In genomic region chr1:33399375-33399774, GRCh38 we compare ENCODE assay signal across 22 cellular contexts.
"Had no signal": no experiment of that assay in that cellular context is flagged by ENCODE, and none has a peak within 500 bp of the region (broad histone marks: within the 10 kb centered on the region; RNA-seq: fewer than 3 reads in every experiment).

No MANE protein-coding gene starts in this region.

- DNase-seq: activated CD4-positive, alpha-beta T cell treated with anti-CD3 and anti-CD28 coated beads for 1 hour; activated CD4-positive, alpha-beta T cell treated with anti-CD3 and anti-CD28 coated beads, Interleukin-2, amount 50 U/mL, for 1 hour; activated CD8-positive, alpha-beta T cell treated with anti-CD3 and anti-CD28 coated beads, Interleukin-2, amount 10 ng/mL, durations not matched to agents 7 days and 5 days; activated gamma-delta T cell treated with Interleukin-2 at 50 U/mL for 16 hours; anterior cingulate cortex; caudate nucleus; effector CD4-positive, alpha-beta T cell; erythroblast; nucleus accumbens; sigmoid colon; spleen; stimulated activated CD4-positive, alpha-beta T cell treated with anti-CD3 and anti-CD28 coated beads, Interleukin-4, amount 100 ng/mL, for 1 hour; stimulated activated naive CD8-positive, alpha-beta T cell treated with anti-CD3 and anti-CD28 coated beads, Interleukin-15, Interleukin-2, amounts not matched to agents 100 U/mL and 50 U/mL, for 24 hours; T-helper 1 cell; thyroid gland had no signal

- H3K4me1 Mint-ChIP-seq: activated naive CD4-positive, alpha-beta T cell treated with anti-CD3 and anti-CD28 coated beads, Interleukin-2, amount 50 U/mL, for 24 hours had no signal

- H3K4me1 ChIP-seq: parathyroid adenoma had no signal

- H3K9me3 Mint-ChIP-seq: activated naive CD4-positive, alpha-beta T cell treated with anti-CD3 and anti-CD28 coated beads, Interleukin-2, amount 50 U/mL, for 24 hours; dendritic cell treated with granulocyte-macrophage colony-stimulating factor and Interleukin-4, amounts not matched to agents 40 ng/mL and 50 ng/mL, for 4 days; nephron had no signal

- H3K27ac Mint-ChIP-seq: activated CD8-positive, alpha-beta T cell treated with anti-CD3 and anti-CD28 coated beads, Interleukin-2, amount 10 ng/mL, durations not matched to agents 7 days and 5 days; activated naive CD4-positive, alpha-beta T cell treated with anti-CD3 and anti-CD28 coated beads, Interleukin-2, amount 50 U/mL, for 24 hours; brain; dendritic cell treated with granulocyte-macrophage colony-stimulating factor and Interleukin-4, amounts not matched to agents 40 ng/mL and 50 ng/mL, for 4 days; mesothelial cell of epicardium had no signal

- H3K27me3 ChIP-seq: sigmoid colon, spleen, thyroid gland had no signal

- H3K4me3 ChIP-seq: sigmoid colon, spleen, thyroid gland had no signal

- H3K27me3 Mint-ChIP-seq: dendritic cell treated with granulocyte-macrophage colony-stimulating factor and Interleukin-4, amounts not matched to agents 40 ng/mL and 50 ng/mL, for 4 days had no signal

- H3K36me3 ChIP-seq: sigmoid colon, spleen, thyroid gland had no signal

- H3K27ac ChIP-seq: parathyroid adenoma, spleen, thyroid gland had no signal

- H3K9me3 ChIP-seq: sigmoid colon, spleen, thyroid gland had no signal

- ATAC-seq: activated CD8-positive, alpha-beta T cell treated with anti-CD3 and anti-CD28 coated beads, Interleukin-2, amount 10 ng/mL, durations not matched to agents 7 days and 5 days; left lobe of liver; stimulated activated naive CD8-positive, alpha-beta T cell treated with anti-CD3 and anti-CD28 coated beads, Interleukin-15, Interleukin-2, amounts not matched to agents 100 U/mL and 50 U/mL, for 24 hours had no signal

- H3K4me3 Mint-ChIP-seq: activated CD8-positive, alpha-beta T cell treated with anti-CD3 and anti-CD28 coated beads, Interleukin-2, amount 10 ng/mL, durations not matched to agents 7 days and 5 days; activated naive CD4-positive, alpha-beta T cell treated with anti-CD3 and anti-CD28 coated beads, Interleukin-2, amount 50 U/mL, for 24 hours; brain; dendritic cell treated with granulocyte-macrophage colony-stimulating factor and Interleukin-4, amounts not matched to agents 40 ng/mL and 50 ng/mL, for 4 days; mesothelial cell of epicardium; nephron had no signal
